30 cellular contexts compared by ENCODE assay signal in the genomic region with DNA sequence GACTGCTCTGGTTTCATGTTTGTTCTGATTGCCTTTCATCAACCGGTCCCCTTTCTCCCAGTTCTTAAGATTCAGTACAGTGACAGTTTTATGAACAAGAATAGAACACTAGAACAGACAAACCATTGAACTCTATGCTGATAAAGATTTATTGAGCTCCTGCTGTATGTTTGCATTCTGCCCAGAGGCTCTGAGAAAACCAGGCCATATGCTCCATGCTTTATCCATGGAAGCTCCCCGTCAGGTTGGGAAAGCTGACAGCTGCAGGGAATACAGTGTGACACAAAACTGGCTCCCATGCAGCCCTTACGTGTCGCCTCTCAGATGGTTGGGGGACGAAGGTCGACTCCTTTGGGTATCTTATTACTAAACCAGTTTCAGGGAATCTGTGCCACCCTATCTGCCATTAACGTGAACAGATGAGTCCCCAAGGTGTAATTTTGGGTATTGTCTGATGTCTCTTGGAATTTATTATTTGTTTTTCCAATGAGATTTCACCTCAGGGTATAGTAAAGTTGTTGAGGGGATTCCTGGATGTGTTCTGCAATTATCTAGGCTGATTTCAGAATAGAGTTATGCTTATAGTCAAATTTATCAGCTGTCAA.
DNase-seq lines count a peak whose midpoint lies in the region; ATAC-seq, FAIRE-seq and TF ChIP-seq lines count a peak whose summit lies in the region.
"Had no signal": no experiment of that assay in that cellular context is flagged by ENCODE, and none has a peak within 500 bp of the region (broad histone marks: within the 10 kb centered on the region; RNA-seq: fewer than 3 reads in every experiment).

No MANE protein-coding gene starts in this region.

- H2BK12ac ChIP-seq in mesenchymal stem cell (ENCODE audit: low read length in 2 of 2): no peak overlapping the region

- H3K27ac Mint-ChIP-seq in endodermal cell: no peak overlapping the region
- H3K27ac Mint-ChIP-seq: CD4-positive, alpha-beta T cell; stimulated activated effector memory CD8-positive, alpha-beta T cell treated with anti-CD3 and anti-CD28 coated beads, Interleukin-12 subunit alpha, Interleukin-12 subunit beta, amount 100 ng/mL, for 72 hours had no signal

- no peak for FAIRE-seq in pancreas (lab: Jason Lieb, UNC)
- FAIRE-seq: G401.6, keratinocyte had no signal

- no peak overlapping the region for H3K4me2 ChIP-seq in mesenchymal stem cell (ENCODE audit: low read length, poor library complexity, severe bottlenecking)

- H3K4me1 Mint-ChIP-seq in endodermal cell: peaks cover 5% of the 10 kb centered on the region

- TF ChIP-seq CTCF in endodermal cell (conservative IDR thresholded peaks at IDR 0.05) (no peak), pancreas (IDR thresholded peaks at IDR 0.05) (no peak)

- ATAC-seq in pancreas: peak; percentile 75 to 87 (median 79)
- ATAC-seq: gastroesophageal sphincter; PC-3; stimulated activated effector memory CD8-positive, alpha-beta T cell treated with anti-CD3 and anti-CD28 coated beads, Interleukin-12 subunit alpha, Interleukin-12 subunit beta, amount 100 ng/mL, for 72 hours; upper lobe of right lung had no signal

- no peaks in the 10 kb centered on the region for H3K27me3 Mint-ChIP-seq in endodermal cell (ENCODE audit: insufficient read depth)
- H3K27me3 Mint-ChIP-seq: CD4-positive, alpha-beta T cell had no signal

- no peak overlapping the region for H2AK5ac ChIP-seq in mesenchymal stem cell (ENCODE audit: low read length, severe bottlenecking)

- H2AFZ ChIP-seq in mesenchymal stem cell (ENCODE audit: low read depth, low read length): no peak overlapping the region

- H2BK5ac ChIP-seq in mesenchymal stem cell (ENCODE audit: low read depth, low read length, poor library complexity, severe bottlenecking): no peak overlapping the region

- H3K9me3 Mint-ChIP-seq in endodermal cell: no peaks in the 10 kb centered on the region
- H3K9me3 Mint-ChIP-seq: CD4-positive, alpha-beta T cell; stimulated activated effector memory CD8-positive, alpha-beta T cell treated with anti-CD3 and anti-CD28 coated beads, Interleukin-12 subunit alpha, Interleukin-12 subunit beta, amount 100 ng/mL, for 72 hours had no signal

- H3K14ac ChIP-seq in mesenchymal stem cell (ENCODE audit: low read length in 2 of 2): no peak overlapping the region

- no peak overlapping the region for H2BK120ac ChIP-seq in mesenchymal stem cell (ENCODE audit: low read depth, low read length)

- peaks cover 71% of the 10 kb centered on the region for H3K36me3 Mint-ChIP-seq in endodermal cell (ENCODE audit: low read depth)

- H3K27me3 ChIP-seq in endodermal cell (ENCODE audit: control insufficient read depth, insufficient read depth, low read length, poor library complexity, severe bottlenecking) (no peaks in the 10 kb centered on the region), pancreas (no peaks in the 10 kb centered on the region), mesenchymal stem cell (ENCODE audit: control insufficient read depth in 1 of 2, insufficient read depth in 1 of 2, low read length in 2 of 2) (no peaks in the 10 kb centered on the region)
- H3K27me3 ChIP-seq: adrenal gland, gastroesophageal sphincter, right atrium auricular region, spleen, upper lobe of right lung had no signal

- intact Hi-C loops in pancreas (cut with DNase I): no loop called here

- H3K4ac ChIP-seq in mesenchymal stem cell (ENCODE audit: low read depth in 1 of 2, low read length in 2 of 2): no peak overlapping the region

- DNase-seq in NCI-H1694 treated with DMSO at 0.1 percent for 48 hours (lab: John Stamatoyannopoulos, UW) (peak; percentile 89), NCI-H82 treated with DMSO at 0.1 percent for 48 hours (lab: John Stamatoyannopoulos, UW; ENCODE audit: unreplicated experiment) (peak; percentile 31), endodermal cell (peak; percentile 6), pancreas (peak; percentile 72 to 92 (median 86)), cerebellar nuclear complex (lab: John Stamatoyannopoulos, UW) (no peak), NCI-H446 treated with DMSO at 0.1 percent for 48 hours (lab: John Stamatoyannopoulos, UW) (no peak), mesenchymal stem cell (no peak)
- DNase-seq in activated effector memory CD4-positive, alpha-beta T cell treated with anti-CD3 and anti-CD28 coated beads, Interleukin-2, amount 50 U/mL, for 16 hours: no peak
- DNase-seq: activated CD4-positive, alpha-beta T cell treated with anti-CD3 and anti-CD28 coated beads for 4 hours; activated CD8-positive, alpha-beta memory T cell treated with anti-CD3 and anti-CD28 coated beads for 24 hours; activated gamma-delta T cell treated with Interleukin-2 at 50 U/mL for 16 hours; activated T-cell treated with anti-CD3 and anti-CD28 coated beads, Interleukin-2, amount 50 U/mL, for 1 hour; adrenal gland; CD4-positive, alpha-beta T cell; DMS153; NCI-H1436; NCI-H2227 treated with DMSO at 0.1 percent for 48 hours; nucleus accumbens; PC-3; Right ventricle myocardium superior; spleen; stimulated activated CD4-positive, alpha-beta T cell treated with anti-CD3 and anti-CD28 coated beads, Interleukin-2, amount 100 ng/mL, for 48 hours; substantia nigra; upper lobe of right lung had no signal

- H4K8ac ChIP-seq in mesenchymal stem cell (ENCODE audit: low read length): no peak overlapping the region

- H3K23ac ChIP-seq in mesenchymal stem cell (ENCODE audit: low read length in 2 of 2): no peak overlapping the region

- peaks cover 16% of the 10 kb centered on the region for H3K79me1 ChIP-seq in mesenchymal stem cell (replicated peaks; ENCODE audit: low read length, poor library complexity, severe bottlenecking)

- H3K4me3 ChIP-seq in endodermal cell (ENCODE audit: low read length) (no peak overlapping the region), pancreas (peak overlapping the region in 2 of 4 donors; percentile 30 to 37), mesenchymal stem cell (ENCODE audit: insufficient read depth in 1 of 2, low read depth in 1 of 2, low read length in 2 of 2) (no peak overlapping the region)
- H3K4me3 ChIP-seq: adrenal gland, coronary artery, gastroesophageal sphincter, right atrium auricular region, spleen, upper lobe of right lung had no signal

- H3K36me3 ChIP-seq in endodermal cell (ENCODE audit: control insufficient read depth, insufficient read depth, low read length) (peaks cover 77% of the 10 kb centered on the region), pancreas (peaks cover 0 to 15% (median 0%) of the 10 kb centered on the region in 3 donors), mesenchymal stem cell (ENCODE audit: control insufficient read depth in 1 of 2, insufficient read depth in 2 of 2, low read depth in 1 of 2, low read length in 2 of 2) (peaks cover 35 to 93% of the 10 kb centered on the region in 2 experiments)

- no peak overlapping the region for H2BK15ac ChIP-seq in mesenchymal stem cell (ENCODE audit: low read depth, poor library complexity, severe bottlenecking)

- 95 to 100% methylated on average over 6 to 7 of the region's 7 CpGs for WGBS in endodermal cell (ENCODE audit: insufficient coverage in 1 of 2, insufficient read length in 1 of 2), 2 experiments
- WGBS in pancreas, 2 donors: 39 to 42% methylated on average over 7 of the region's 7 CpGs
- 80% methylated on average over 6 of the region's 7 CpGs for WGBS in mesenchymal stem cell

- no peak overlapping the region for H3K4me3 Mint-ChIP-seq in endodermal cell
- H3K4me3 Mint-ChIP-seq: CD4-positive, alpha-beta T cell; stimulated activated effector memory CD8-positive, alpha-beta T cell treated with anti-CD3 and anti-CD28 coated beads, Interleukin-12 subunit alpha, Interleukin-12 subunit beta, amount 100 ng/mL, for 72 hours had no signal

- H3K9ac ChIP-seq in endodermal cell (ENCODE audit: extremely low read depth, low read length, poor library complexity, severe bottlenecking): no peak overlapping the region
- no peak overlapping the region for H3K9ac ChIP-seq in mesenchymal stem cell (ENCODE audit: low read length)

- H3K9me3 ChIP-seq in endodermal cell (ENCODE audit: control insufficient read depth, low read length) (no peaks in the 10 kb centered on the region), pancreas (no peaks in the 10 kb centered on the region), mesenchymal stem cell (ENCODE audit: control insufficient read depth, low read length) (no peaks in the 10 kb centered on the region)
- H3K9me3 ChIP-seq: adrenal gland, gastroesophageal sphincter, right atrium auricular region, spleen, upper lobe of right lung had no signal

- H3K4me1 ChIP-seq in endodermal cell (ENCODE audit: control insufficient read depth, insufficient read depth, low read length) (no peaks in the 10 kb centered on the region), pancreas (peaks cover 0 to 6% (median 5%) of the 10 kb centered on the region in 3 donors), mesenchymal stem cell (ENCODE audit: control insufficient read depth, insufficient read depth, low read depth, low read length) (peaks cover 4% of the 10 kb centered on the region)
- H3K4me1 ChIP-seq: adrenal gland, right atrium auricular region, spleen, upper lobe of right lung had no signal

- H3K27ac ChIP-seq in endodermal cell (ENCODE audit: low read depth, low read length): peak overlapping the region; percentile 40
- H3K27ac ChIP-seq in pancreas: peak overlapping the region; percentile 51 to 72 (median 63)
- no peak overlapping the region for H3K27ac ChIP-seq in mesenchymal stem cell (ENCODE audit: low read length, poor library complexity, severe bottlenecking)
- H3K27ac ChIP-seq: adrenal gland, coronary artery, gastroesophageal sphincter, right atrium auricular region, spleen, upper lobe of right lung had no signal

- no peak overlapping the region for H4K91ac ChIP-seq in mesenchymal stem cell (ENCODE audit: low read length)

- H3K18ac ChIP-seq in mesenchymal stem cell (ENCODE audit: low read depth in 1 of 2, low read length in 2 of 2): no peak overlapping the region

Comparison
In these comparisons a context has a peak if more than half of its experiments do, and no peak if none do; other contexts are left out.
1. DNase-seq: peak in NCI-H1694 treated with DMSO at 0.1 percent for 48 hours (single experiment), NCI-H82 treated with DMSO at 0.1 percent for 48 hours (single experiment), endodermal cell (single experiment) and pancreas (6 of 6); none in cerebellar nuclear complex (0 of 2), NCI-H446 treated with DMSO at 0.1 percent for 48 hours (single experiment), mesenchymal stem cell (single experiment) and activated effector memory CD4-positive, alpha-beta T cell treated with anti-CD3 and anti-CD28 coated beads, Interleukin-2, amount 50 U/mL, for 16 hours (single experiment).